14 cellular contexts compared by ENCODE assay signal in genomic region chr1:150076066-150076465, GRCh38.
"Had no signal": no experiment of that assay in that cellular context is flagged by ENCODE, and none has a peak within 500 bp of the region (broad histone marks: within the 10 kb centered on the region; RNA-seq: fewer than 3 reads in every experiment).

No MANE protein-coding gene starts in this region.

- H3K27me3 Mint-ChIP-seq: activated CD4-positive, alpha-beta T cell treated with anti-CD3 and anti-CD28 coated beads for 36 hours; activated naive CD4-positive, alpha-beta T cell treated with anti-CD3 and anti-CD28 coated beads, Interleukin-2, amount 10 ng/mL, durations not matched to agents 7 days and 5 days; naive thymus-derived CD4-positive, alpha-beta T cell; stimulated activated memory B cell treated with anti-CD40 and anti-IgM and Interleukin-4, amounts not matched to agents 10 μg/mL and 1 μg/mL and 100 μg/mL, for 72 hours; T-cell had no signal

- H3K27ac Mint-ChIP-seq: activated CD4-positive, alpha-beta T cell treated with anti-CD3 and anti-CD28 coated beads for 36 hours; endodermal cell; stimulated activated memory B cell treated with anti-CD40 and anti-IgM and Interleukin-4, amounts not matched to agents 10 μg/mL and 1 μg/mL and 100 μg/mL, for 72 hours; T-cell had no signal

- H3K4me1 ChIP-seq: ascending aorta, tibial nerve, uterus had no signal

- H3K9me3 Mint-ChIP-seq: activated naive CD4-positive, alpha-beta T cell treated with anti-CD3 and anti-CD28 coated beads, Interleukin-2, amount 10 ng/mL, durations not matched to agents 7 days and 5 days; endodermal cell; naive thymus-derived CD4-positive, alpha-beta T cell; stimulated activated memory B cell treated with anti-CD40 and anti-IgM and Interleukin-4, amounts not matched to agents 10 μg/mL and 1 μg/mL and 100 μg/mL, for 72 hours; T-cell had no signal

- H3K27ac ChIP-seq: ascending aorta, tibial nerve, uterus, VCaP had no signal

- H3K4me1 Mint-ChIP-seq: endodermal cell had no signal

- H3K36me3 ChIP-seq: uterus had no signal

- DNase-seq: activated CD4-positive, alpha-beta T cell treated with anti-CD3 and anti-CD28 coated beads for 36 hours; activated naive CD4-positive, alpha-beta T cell treated with anti-CD3 and anti-CD28 coated beads, Interleukin-2, amount 10 ng/mL, durations not matched to agents 7 days and 5 days; endodermal cell; erythroblast; islet precursor cell; stimulated activated CD4-positive, alpha-beta T cell treated with anti-CD3 and anti-CD28 coated beads, Interleukin-12 subunit alpha, Interleukin-12 subunit beta, amount 100 ng/mL, for 4 hours; stimulated activated CD4-positive, alpha-beta T cell treated with anti-CD3 and anti-CD28 coated beads, Interleukin-2, amount 100 ng/mL, for 24 hours; T-cell; uterus had no signal

- ATAC-seq: activated CD4-positive, alpha-beta T cell treated with anti-CD3 and anti-CD28 coated beads for 36 hours; naive thymus-derived CD4-positive, alpha-beta T cell; stimulated activated memory B cell treated with anti-CD40 and anti-IgM and Interleukin-4, amounts not matched to agents 10 μg/mL and 1 μg/mL and 100 μg/mL, for 72 hours had no signal

- H3K9me3 ChIP-seq: ascending aorta, tibial nerve, uterus had no signal

- H3K4me3 ChIP-seq: ascending aorta, tibial nerve, uterus had no signal

- H3K27me3 ChIP-seq: ascending aorta, tibial nerve, uterus had no signal

- H3K4me3 Mint-ChIP-seq: activated CD4-positive, alpha-beta T cell treated with anti-CD3 and anti-CD28 coated beads for 36 hours; activated naive CD4-positive, alpha-beta T cell treated with anti-CD3 and anti-CD28 coated beads, Interleukin-2, amount 10 ng/mL, durations not matched to agents 7 days and 5 days; endodermal cell; stimulated activated memory B cell treated with anti-CD40 and anti-IgM and Interleukin-4, amounts not matched to agents 10 μg/mL and 1 μg/mL and 100 μg/mL, for 72 hours; T-cell had no signal
